In the genomic region with DNA sequence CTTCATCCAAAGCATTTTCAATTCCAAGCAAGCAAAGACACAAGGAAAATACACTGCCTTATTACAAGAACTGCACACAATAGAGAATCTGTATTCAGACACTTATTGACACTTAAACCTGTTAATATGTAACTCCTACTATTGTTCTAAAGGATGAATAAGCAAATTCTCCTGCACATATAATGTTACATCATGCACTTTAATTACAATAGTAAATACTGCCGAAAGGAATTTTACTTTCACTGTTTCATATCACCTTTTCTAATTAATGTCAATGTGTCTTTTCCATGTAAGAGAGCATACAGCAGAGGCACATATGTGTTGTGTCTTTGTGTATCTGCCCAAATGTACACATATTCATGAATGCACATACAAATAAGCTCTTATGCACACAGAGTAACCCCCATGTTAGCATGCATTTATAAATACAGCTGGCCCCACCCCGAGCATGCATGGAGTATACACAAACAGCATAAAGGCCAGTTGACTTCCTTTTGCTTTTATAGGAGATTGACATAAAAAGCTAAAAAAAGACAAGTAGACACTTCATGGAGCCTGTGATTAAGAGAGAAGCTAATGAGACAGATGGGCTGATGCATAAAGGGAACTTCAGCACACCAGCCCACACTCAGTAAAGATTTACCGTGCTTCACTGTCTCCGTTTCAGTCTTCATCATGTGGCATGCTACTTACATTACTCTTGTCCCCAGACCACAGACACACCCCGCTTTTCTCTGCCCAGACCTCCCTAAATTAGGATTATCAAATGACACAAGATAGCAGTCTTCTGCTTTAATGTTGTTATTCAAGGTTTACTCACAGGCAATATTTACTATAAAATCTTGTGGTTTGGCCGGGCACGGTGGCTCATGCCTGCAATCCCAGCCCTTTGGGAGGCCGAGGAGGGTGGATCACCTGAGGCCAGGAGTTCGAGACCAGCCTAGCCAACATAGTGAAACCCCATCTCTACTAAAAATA, we compare ENCODE assay signal across 11 cellular contexts.
DNase-seq lines count a peak whose midpoint lies in the region; ATAC-seq, FAIRE-seq and TF ChIP-seq lines count a peak whose summit lies in the region.
"Had no signal": no experiment of that assay in that cellular context is flagged by ENCODE, and none has a peak within 500 bp of the region (broad histone marks: within the 10 kb centered on the region; RNA-seq: fewer than 3 reads in every experiment).

No MANE protein-coding gene starts in this region.

- no peak for TF ChIP-seq EP300 in gastroesophageal sphincter (IDR thresholded peaks at IDR 0.05)

- H3K27ac ChIP-seq in small intestine (ENCODE audit: low read depth in 1 of 2, low read length in 1 of 2) (no peak overlapping the region), gastroesophageal sphincter (no peak overlapping the region)

- H3K4me3 Mint-ChIP-seq in activated CD4-positive, alpha-beta memory T cell treated with anti-CD3 and anti-CD28 coated beads for 36 hours: no peak overlapping the region
- H3K4me3 Mint-ChIP-seq in activated CD4-positive, alpha-beta memory T cell treated with anti-CD3 and anti-CD28 coated beads, Interleukin-2, amount 10 ng/mL, durations not matched to agents 7 days and 5 days: no peak overlapping the region
- H3K4me3 Mint-ChIP-seq: stimulated activated naive CD8-positive, alpha-beta T cell treated with anti-CD3 and anti-CD28 coated beads, Interleukin-15, Interleukin-2, amounts not matched to agents 100 ng/mL and 50 ng/mL, for 24 hours had no signal

- TF ChIP-seq CTCF in gastroesophageal sphincter (IDR thresholded peaks at IDR 0.05): no peak

- H3K36me3 ChIP-seq in small intestine (ENCODE audit: control insufficient read depth in 2 of 2, insufficient read depth in 2 of 2, low read length in 2 of 2): no peaks in the 10 kb centered on the region
- no peaks in the 10 kb centered on the region for H3K36me3 ChIP-seq in gastroesophageal sphincter

- H3K9me3 ChIP-seq in small intestine (ENCODE audit: control insufficient read depth, low read depth) (no peaks in the 10 kb centered on the region), gastroesophageal sphincter (no peaks in the 10 kb centered on the region)

- H3K36me3 Mint-ChIP-seq in activated CD4-positive, alpha-beta memory T cell treated with anti-CD3 and anti-CD28 coated beads for 36 hours: peaks cover 26% of the 10 kb centered on the region
- H3K36me3 Mint-ChIP-seq in activated CD4-positive, alpha-beta memory T cell treated with anti-CD3 and anti-CD28 coated beads, Interleukin-2, amount 10 ng/mL, durations not matched to agents 7 days and 5 days (ENCODE audit: low read depth): peaks cover 53% of the 10 kb centered on the region

- H3K4me1 ChIP-seq in small intestine (ENCODE audit: control insufficient read depth in 2 of 2, insufficient read depth in 1 of 2, low read depth in 1 of 2, low read length in 1 of 2) (peaks cover 0 to 2% of the 10 kb centered on the region in 2 donors), gastroesophageal sphincter (peaks cover 0 to 13% (median 0%) of the 10 kb centered on the region in 3 donors)

- H3K4me3 ChIP-seq in small intestine (ENCODE audit: low read depth in 1 of 2, low read length in 2 of 2) (no peak overlapping the region), gastroesophageal sphincter (no peak overlapping the region)

- intact Hi-C loops in activated CD4-positive, alpha-beta memory T cell treated with anti-CD3 and anti-CD28 coated beads for 36 hours (cut with micrococcal nuclease): no loop called here

- H3K27me3 ChIP-seq in small intestine (ENCODE audit: control insufficient read depth in 2 of 2, insufficient read depth in 2 of 2, low read length in 2 of 2) (no peaks in the 10 kb centered on the region), gastroesophageal sphincter (no peaks in the 10 kb centered on the region)

- H3K27ac Mint-ChIP-seq in activated CD4-positive, alpha-beta memory T cell treated with anti-CD3 and anti-CD28 coated beads for 36 hours: no peak overlapping the region
- H3K27ac Mint-ChIP-seq in activated CD4-positive, alpha-beta memory T cell treated with anti-CD3 and anti-CD28 coated beads, Interleukin-2, amount 10 ng/mL, durations not matched to agents 7 days and 5 days: no peak overlapping the region
- H3K27ac Mint-ChIP-seq: stimulated activated naive CD8-positive, alpha-beta T cell treated with anti-CD3 and anti-CD28 coated beads, Interleukin-15, Interleukin-2, amounts not matched to agents 100 ng/mL and 50 ng/mL, for 24 hours had no signal

- FAIRE-seq in small intestine (lab: Jason Lieb, UNC): no peak

- 71 to 76% (median 73%) methylated on average over 9 of the region's 9 CpGs for WGBS in small intestine, 3 donors
- 86 to 95% methylated on average over 5 to 8 of the region's 9 CpGs for WGBS in gastroesophageal sphincter (ENCODE audit: low coverage in 1 of 2), 2 donors

- H3K4me1 Mint-ChIP-seq in activated CD4-positive, alpha-beta memory T cell treated with anti-CD3 and anti-CD28 coated beads for 36 hours (ENCODE audit: low read depth): peaks cover 11% of the 10 kb centered on the region
- H3K4me1 Mint-ChIP-seq in activated CD4-positive, alpha-beta memory T cell treated with anti-CD3 and anti-CD28 coated beads, Interleukin-2, amount 10 ng/mL, durations not matched to agents 7 days and 5 days: peaks cover 18% of the 10 kb centered on the region

- POLR2A ChIA-PET in activated CD4-positive, alpha-beta memory T cell treated with anti-CD3 and anti-CD28 coated beads for 36 hours (lab: Charles Lee): no interaction called here
- POLR2A ChIA-PET in activated CD4-positive, alpha-beta memory T cell treated with anti-CD3 and anti-CD28 coated beads, Interleukin-2, amount 10 ng/mL, durations not matched to agents 7 days and 5 days (lab: Charles Lee): no interaction called here

- DNase-seq in activated CD4-positive, alpha-beta memory T cell treated with anti-CD3 and anti-CD28 coated beads for 36 hours: peak; percentile 40
- DNase-seq in activated CD4-positive, alpha-beta memory T cell treated with anti-CD3 and anti-CD28 coated beads, Interleukin-2, amount 10 ng/mL, durations not matched to agents 7 days and 5 days: no peak
- DNase-seq in NOMO-1 treated with DMSO at 0.1 percent for 48 hours (lab: John Stamatoyannopoulos, UW; ENCODE audit: unreplicated experiment) (peak; percentile 59), small intestine (peak; percentile 29), COR-L47 (lab: John Stamatoyannopoulos, UW) (no peak), islet precursor cell (no peak)
- DNase-seq: activated T-cell treated with anti-CD3 and anti-CD28 coated beads, Interleukin-2, amount 50 U/mL, for 48 hours had no signal

- no peaks in the 10 kb centered on the region for H3K27me3 Mint-ChIP-seq in activated CD4-positive, alpha-beta memory T cell treated with anti-CD3 and anti-CD28 coated beads for 36 hours
- no peaks in the 10 kb centered on the region for H3K27me3 Mint-ChIP-seq in activated CD4-positive, alpha-beta memory T cell treated with anti-CD3 and anti-CD28 coated beads, Interleukin-2, amount 10 ng/mL, durations not matched to agents 7 days and 5 days
- H3K27me3 Mint-ChIP-seq: stimulated activated naive CD8-positive, alpha-beta T cell treated with anti-CD3 and anti-CD28 coated beads, Interleukin-15, Interleukin-2, amounts not matched to agents 100 ng/mL and 50 ng/mL, for 24 hours had no signal

- ATAC-seq in HG02852 (IDR thresholded peaks at IDR 0.05; ENCODE audit: unreplicated experiment): peak; percentile 86
- ATAC-seq in gastroesophageal sphincter: no peak
- ATAC-seq: Panc1 had no signal

- CTCF ChIA-PET in activated CD4-positive, alpha-beta memory T cell treated with anti-CD3 and anti-CD28 coated beads for 36 hours (lab: Charles Lee): interaction anchor here (1.3 kb wide), 1 partner anchor 245 kb away, joined by 4 read pairs; no protein-coding TSS in a partner anchor
- CTCF ChIA-PET in activated CD4-positive, alpha-beta memory T cell treated with anti-CD3 and anti-CD28 coated beads, Interleukin-2, amount 10 ng/mL, durations not matched to agents 7 days and 5 days (lab: Charles Lee): no interaction called here

- no peak for TF ChIP-seq POLR2A in gastroesophageal sphincter (IDR thresholded peaks at IDR 0.05)

- H3K9me3 Mint-ChIP-seq in activated CD4-positive, alpha-beta memory T cell treated with anti-CD3 and anti-CD28 coated beads for 36 hours: no peaks in the 10 kb centered on the region
- no peaks in the 10 kb centered on the region for H3K9me3 Mint-ChIP-seq in activated CD4-positive, alpha-beta memory T cell treated with anti-CD3 and anti-CD28 coated beads, Interleukin-2, amount 10 ng/mL, durations not matched to agents 7 days and 5 days
- H3K9me3 Mint-ChIP-seq: stimulated activated naive CD8-positive, alpha-beta T cell treated with anti-CD3 and anti-CD28 coated beads, Interleukin-15, Interleukin-2, amounts not matched to agents 100 ng/mL and 50 ng/mL, for 24 hours had no signal

Comparison
In these comparisons a context has a peak if more than half of its experiments do, and no peak if none do; other contexts are left out.
1. DNase-seq: peak in activated CD4-positive, alpha-beta memory T cell treated with anti-CD3 and anti-CD28 coated beads for 36 hours (single experiment), NOMO-1 treated with DMSO at 0.1 percent for 48 hours (single experiment) and small intestine (single experiment); none in activated CD4-positive, alpha-beta memory T cell treated with anti-CD3 and anti-CD28 coated beads, Interleukin-2, amount 10 ng/mL, durations not matched to agents 7 days and 5 days (single experiment), COR-L47 (single experiment) and islet precursor cell (single experiment).